8 cellular contexts compared by ENCODE assay signal in the genomic region with DNA sequence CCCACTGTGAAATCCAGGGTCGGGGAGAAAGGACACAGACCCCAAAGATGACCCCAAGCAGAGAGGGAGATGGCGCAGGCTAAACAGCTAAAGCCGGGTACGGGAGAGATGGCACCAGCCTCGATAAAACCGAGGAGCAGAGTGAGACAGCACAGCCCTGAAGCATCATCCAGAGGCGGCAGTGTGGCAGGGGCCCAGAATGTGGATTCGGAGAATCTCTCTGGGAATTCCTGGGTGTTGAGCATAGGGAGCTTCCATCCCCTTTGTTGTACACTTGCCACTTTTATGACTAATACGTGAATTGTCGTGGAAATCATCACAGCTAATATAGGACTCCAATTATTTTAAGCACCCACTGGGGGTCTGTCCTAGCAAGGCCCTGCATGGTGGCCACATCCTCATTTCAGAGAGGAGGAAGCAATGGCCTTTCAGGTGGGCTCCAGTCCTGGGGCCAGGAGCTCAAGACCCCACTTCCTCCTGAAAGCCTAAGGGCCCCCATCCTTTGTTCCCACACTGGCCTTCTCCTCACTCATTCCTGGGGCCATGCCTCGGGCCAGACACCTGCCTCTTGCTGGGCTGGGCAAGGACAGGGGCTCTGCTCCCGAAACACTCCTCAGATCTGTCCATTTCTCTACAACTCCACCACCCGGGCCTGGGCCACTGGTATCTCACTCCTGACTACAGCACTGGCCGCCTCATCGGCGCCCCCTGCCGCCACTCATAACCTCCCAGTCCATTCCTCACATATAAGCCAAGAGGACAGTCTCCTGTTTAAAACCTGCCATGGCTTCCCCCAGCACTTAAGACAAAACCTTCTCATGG. TPM values are rescaled to one million over a fixed set of nuclear protein-coding genes. Genes with fewer than 3 reads are reported as not detected.
DNase-seq lines count a peak whose midpoint lies in the region; ATAC-seq and TF ChIP-seq lines count a peak whose summit lies in the region.

No MANE protein-coding gene starts in this region.

- H3K4me1 ChIP-seq in BE2C (no peaks in the 10 kb centered on the region), GM23248 (ENCODE audit: insufficient read depth) (peaks cover 39% of the 10 kb centered on the region)

- H3K36me3 ChIP-seq in BE2C (no peaks in the 10 kb centered on the region), GM23248 (ENCODE audit: low read depth) (no peaks in the 10 kb centered on the region)

- H3K4me3 ChIP-seq in BE2C (ENCODE audit: low read depth, low read length): no peak overlapping the region
- H3K4me3 ChIP-seq in GM23248: no peak overlapping the region

- peak overlapping the region; percentile 16 for H3K27ac Mint-ChIP-seq in glutamatergic neuron (ENCODE audit: unreplicated experiment)

- peaks cover 11% of the 10 kb centered on the region for H3K4me1 Mint-ChIP-seq in glutamatergic neuron (ENCODE audit: low read depth, unreplicated experiment)

- peak; percentile 72 for ATAC-seq in SK-N-SH treated with all-trans-retinoic acid at 6 μM for 48 hours
- ATAC-seq in HG02763 (IDR thresholded peaks at IDR 0.05; ENCODE audit: unreplicated experiment): no peak
- no peak for ATAC-seq in HG03280 (IDR thresholded peaks at IDR 0.05; ENCODE audit: unreplicated experiment)
- ATAC-seq in HG03095 (IDR thresholded peaks at IDR 0.05; ENCODE audit: unreplicated experiment): no peak
- no peak for ATAC-seq in HG03354 (IDR thresholded peaks at IDR 0.05; ENCODE audit: poor library complexity, severe bottlenecking, unreplicated experiment)

- H3K27ac ChIP-seq in GM23248: no peak overlapping the region

- H3K9me2 ChIP-seq in GM23248 (ENCODE audit: insufficient read depth): no peaks in the 10 kb centered on the region

- no peak overlapping the region for H3K9ac ChIP-seq in GM23248

- H3K27me3 Mint-ChIP-seq in glutamatergic neuron (ENCODE audit: unreplicated experiment): peaks cover 10% of the 10 kb centered on the region

- in situ Hi-C loops in GM23248 (cut with MboI): no loop called here

- H3K79me2 ChIP-seq in GM23248 (ENCODE audit: insufficient read depth): no peaks in the 10 kb centered on the region

- H3K4me2 ChIP-seq in GM23248 (ENCODE audit: unreplicated experiment): no peak overlapping the region

- no peak overlapping the region for H2AFZ ChIP-seq in GM23248

- H3K9me3 Mint-ChIP-seq in glutamatergic neuron (ENCODE audit: unreplicated experiment): peaks cover 2% of the 10 kb centered on the region

- H4K20me1 ChIP-seq in GM23248 (ENCODE audit: insufficient read depth): no peaks in the 10 kb centered on the region

- peak overlapping the region; percentile 32 for H3K4me3 Mint-ChIP-seq in glutamatergic neuron (ENCODE audit: unreplicated experiment)

- DNase-seq in BE2C (peak; percentile 69), GM23248 (peak; percentile 70), glutamatergic neuron (peak; percentile 59)

- peaks cover 12% of the 10 kb centered on the region; the same call in 1 of the 2 replicates for H3F3A ChIP-seq in GM23248 (ENCODE audit: insufficient read depth)

- 67% methylated on average over 17 of the region's 17 CpGs for WGBS in GM23248 (ENCODE audit: low coverage in 1 of 2, low lambda C conversion rate in 2 of 2, missing lambda C conversion rate in 2 of 2), 2 experiments

- H3K27me3 ChIP-seq in BE2C: no peaks in the 10 kb centered on the region
- no peaks in the 10 kb centered on the region for H3K27me3 ChIP-seq in GM23248 (replicated peaks; ENCODE audit: insufficient read depth)

- TF ChIP-seq CTCF in BE2C (IDR thresholded peaks at IDR 0.05; ENCODE audit: low read depth, low read length) (peak; percentile 64), glutamatergic neuron (IDR thresholded peaks at IDR 0.05; ENCODE audit: partially characterized antibody, unreplicated experiment) (peak; percentile 32)

- no peaks in the 10 kb centered on the region for H3K9me3 ChIP-seq in BE2C
- no peaks in the 10 kb centered on the region for H3K9me3 ChIP-seq in GM23248 (ENCODE audit: low read depth)

- peaks cover 12% of the 10 kb centered on the region for H3K36me3 Mint-ChIP-seq in glutamatergic neuron (ENCODE audit: unreplicated experiment)

TF ChIP-seq in SK-N-SH treated with all-trans-retinoic acid at 6 μM for 48 hours, 23 proteins besides CTCF, POLR2A, EP300 and RAD21:
- TF ChIP-seq TOX (CRISPR knock-in tag; IDR thresholded peaks at IDR 0.05; ENCODE audit: borderline replicate concordance): no peak
- TF ChIP-seq ARNTL (CRISPR knock-in tag; IDR thresholded peaks at IDR 0.05; ENCODE audit: borderline replicate concordance, low read depth): no peak
- no peak for TF ChIP-seq ESRRG (CRISPR knock-in tag; IDR thresholded peaks at IDR 0.05)

RNA-seq across cellular contexts. Expression of gene ATP1A3, which starts 29.3 kb away (rescaled TPM):
- 523 TPM for polyA plus RNA-seq in BE2C (2012; ENCODE audit: insufficient read depth, insufficient read length, low read depth)
- 0.11 and 0.63 TPM in 2 replicates for total RNA-seq in GM23248 (2014; rRNA removed; shearing (Covaris generic))
- 0.34 and 0.36 TPM in 2 replicates for polyA plus RNA-seq in GM23248 (2016; fragmentation: Nextera tagmentation; extraction: Ambion mirVana)
- 650 TPM for total RNA-seq in glutamatergic neuron (ENCODE audit: unreplicated experiment)

RNA-seq across cellular contexts. Expression of gene GRIK5, which starts 46.7 kb away (rescaled TPM):
- 29.2 TPM for polyA plus RNA-seq in BE2C (2012; ENCODE audit: insufficient read depth, insufficient read length, low read depth)
- not detected in 2 replicates for total RNA-seq in GM23248 (2014; rRNA removed; shearing (Covaris generic))
- not detected in 2 replicates for polyA plus RNA-seq in GM23248 (2016; fragmentation: Nextera tagmentation; extraction: Ambion mirVana)
- total RNA-seq in glutamatergic neuron (ENCODE audit: unreplicated experiment): 79.1 TPM

RNA-seq across cellular contexts. Expression of gene ZNF574, which starts 52.6 kb away (rescaled TPM):
- 63.4 TPM for polyA plus RNA-seq in BE2C (2012; ENCODE audit: insufficient read depth, insufficient read length, low read depth)
- total RNA-seq in GM23248 (2014; rRNA removed; shearing (Covaris generic)): 16.1 and 19.5 TPM in 2 replicates
- polyA plus RNA-seq in GM23248 (2016; fragmentation: Nextera tagmentation; extraction: Ambion mirVana): 14.8 and 16.6 TPM in 2 replicates
- total RNA-seq in glutamatergic neuron (ENCODE audit: unreplicated experiment): 24.1 TPM

Comparison
In these comparisons a context has a peak if more than half of its experiments do, and no peak if none do; other contexts are left out.
1. RNA of gene ATP1A3, which starts 29.3 kb away (total RNA-seq): 650 TPM in glutamatergic neuron (single experiment); 0.11 to 0.63 TPM in GM23248; every median in the first group is over 100 times any median in the second.
2. RNA of gene GRIK5, which starts 46.7 kb away (total RNA-seq): 79.1 TPM in glutamatergic neuron (single experiment); not detected in GM23248; every median in the first group is over 10 times any median in the second.
3. Peak in every context shown above with its lines, with median percentiles within 50 percentile points of each other: DNase-seq.